ENCODE assay signal across 8 cellular contexts in the genomic region with DNA sequence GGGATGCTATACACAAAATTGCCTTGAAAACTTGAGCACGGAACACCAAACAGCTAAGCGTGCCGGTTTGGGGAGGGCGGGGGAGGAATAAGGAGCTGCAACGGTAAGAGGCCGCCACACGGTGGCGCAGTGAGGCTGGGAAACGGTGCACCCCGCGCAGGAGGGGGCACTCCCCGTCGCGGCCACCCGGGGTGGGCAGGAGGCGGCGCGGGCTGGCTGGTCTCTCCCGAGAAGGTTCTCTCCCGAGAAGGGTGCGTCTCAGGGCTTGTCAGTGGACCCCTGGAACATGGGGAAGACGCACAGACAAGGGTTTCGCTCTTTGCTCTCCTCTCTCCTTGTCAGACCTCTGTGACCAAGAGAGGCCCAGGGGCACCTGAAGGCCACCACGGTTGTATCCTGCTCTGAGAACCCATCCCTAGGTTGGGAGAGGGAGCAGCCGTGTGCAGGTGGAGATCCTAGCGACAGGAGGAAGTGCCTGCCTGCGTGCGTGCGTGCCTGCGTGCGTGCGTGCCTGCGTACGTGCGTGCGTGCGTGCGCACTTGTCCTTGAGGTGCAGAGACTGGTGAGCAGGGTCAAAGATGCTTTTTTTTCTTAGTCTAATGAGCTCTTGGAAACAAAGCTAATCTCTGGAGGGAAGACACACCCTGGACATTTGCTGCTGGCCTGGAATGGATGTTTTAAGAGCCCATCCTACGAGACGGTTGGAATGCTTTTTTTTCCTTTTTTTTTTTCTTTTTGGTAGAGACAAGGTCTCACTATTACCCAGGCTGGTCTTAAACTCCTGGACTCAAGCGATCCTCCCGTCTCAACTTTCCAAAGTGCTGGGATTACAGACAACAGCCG. TPM values are rescaled to one million over a fixed set of nuclear protein-coding genes. Genes with fewer than 3 reads are reported as not detected.
DNase-seq lines count a peak whose midpoint lies in the region; ATAC-seq and TF ChIP-seq lines count a peak whose summit lies in the region.

No MANE protein-coding gene starts in this region.

- peak; percentile 85 for TF ChIP-seq CTCF in BE2C (IDR thresholded peaks at IDR 0.05; ENCODE audit: low read depth, low read length)

- ATAC-seq in HG03354 (IDR thresholded peaks at IDR 0.05; ENCODE audit: poor library complexity, severe bottlenecking, unreplicated experiment): peak; percentile 98

- H3K9me3 ChIP-seq in BE2C: no peaks in the 10 kb centered on the region

- H3K36me3 ChIP-seq in BE2C: no peaks in the 10 kb centered on the region

- peaks cover 25% of the 10 kb centered on the region for H3K4me1 ChIP-seq in BE2C

- no peaks in the 10 kb centered on the region for H3K27me3 ChIP-seq in BE2C

- DNase-seq in BE2C: peak; percentile 86
- DNase-seq in GM19238 (ENCODE audit: insufficient read length, low spot score): peak; percentile 75
- DNase-seq in NCI-H526 (lab: John Stamatoyannopoulos, UW): peak; percentile 97 to 99
- peak; percentile 70 to 76 for DNase-seq in activated CD4-positive, alpha-beta T cell treated with anti-CD3 and anti-CD28 coated beads, Interleukin-2, amount 50 U/mL, for 48 hours
- DNase-seq in effector CD8-positive, alpha-beta T cell (lab: John Stamatoyannopoulos, UW): peak; percentile 63
- DNase-seq in midbrain (lab: John Stamatoyannopoulos, UW): peak; percentile 86
- DNase-seq in stimulated activated CD8-positive, alpha-beta memory T cell treated with anti-CD3 and anti-CD28 coated beads, Interleukin-2, amount 100 ng/mL, for 48 hours (ENCODE audit: low read depth in 2 of 2): peak; percentile 63 to 66

- peak overlapping the region; percentile 50 for H3K4me3 ChIP-seq in BE2C (ENCODE audit: low read depth, low read length)

RNA-seq across cellular contexts. Expression of gene JAM3, which starts 18.1 kb away (rescaled TPM):
- polyA plus RNA-seq in BE2C (2012; ENCODE audit: insufficient read depth, insufficient read length, low read depth): 71.5 TPM

Comparison
In these comparisons a context has a peak if more than half of its experiments do, and no peak if none do; other contexts are left out.
1. Peak in every context shown above with its lines: DNase-seq, ATAC-seq and H3K4me3 ChIP-seq.